19 cellular contexts compared by ENCODE assay signal in genomic region chr10:130554701-130555410, GRCh38.
"Had no signal": no experiment of that assay in that cellular context is flagged by ENCODE, and none has a peak within 500 bp of the region (broad histone marks: within the 10 kb centered on the region; RNA-seq: fewer than 3 reads in every experiment).

No MANE protein-coding gene starts in this region.

- DNase-seq: KBM-7, MV-4-11, NCI-H1048, NCI-H1417 treated with DMSO at 0.1 percent for 48 hours, NCI-H146, NCI-H1694 treated with DMSO at 0.1 percent for 48 hours, NCI-H1930, NCI-H2081, NCI-H2107, NCI-H2227 treated with DMSO at 0.1 percent for 48 hours, NCI-H446, NCI-H510A, NCI-H69, NCI-H774, Right ventricle myocardium superior, RPMI8226, SIG-M5 had no signal

- H3K27me3 ChIP-seq: SJSA1 had no signal

- H3K4me1 ChIP-seq: SJSA1 had no signal

- H3K36me3 ChIP-seq: SJSA1 had no signal

- H3K27ac ChIP-seq: SJSA1, SK-N-MC had no signal

- H3K4me3 ChIP-seq: SJSA1, SK-N-MC had no signal
